In the genomic region with DNA sequence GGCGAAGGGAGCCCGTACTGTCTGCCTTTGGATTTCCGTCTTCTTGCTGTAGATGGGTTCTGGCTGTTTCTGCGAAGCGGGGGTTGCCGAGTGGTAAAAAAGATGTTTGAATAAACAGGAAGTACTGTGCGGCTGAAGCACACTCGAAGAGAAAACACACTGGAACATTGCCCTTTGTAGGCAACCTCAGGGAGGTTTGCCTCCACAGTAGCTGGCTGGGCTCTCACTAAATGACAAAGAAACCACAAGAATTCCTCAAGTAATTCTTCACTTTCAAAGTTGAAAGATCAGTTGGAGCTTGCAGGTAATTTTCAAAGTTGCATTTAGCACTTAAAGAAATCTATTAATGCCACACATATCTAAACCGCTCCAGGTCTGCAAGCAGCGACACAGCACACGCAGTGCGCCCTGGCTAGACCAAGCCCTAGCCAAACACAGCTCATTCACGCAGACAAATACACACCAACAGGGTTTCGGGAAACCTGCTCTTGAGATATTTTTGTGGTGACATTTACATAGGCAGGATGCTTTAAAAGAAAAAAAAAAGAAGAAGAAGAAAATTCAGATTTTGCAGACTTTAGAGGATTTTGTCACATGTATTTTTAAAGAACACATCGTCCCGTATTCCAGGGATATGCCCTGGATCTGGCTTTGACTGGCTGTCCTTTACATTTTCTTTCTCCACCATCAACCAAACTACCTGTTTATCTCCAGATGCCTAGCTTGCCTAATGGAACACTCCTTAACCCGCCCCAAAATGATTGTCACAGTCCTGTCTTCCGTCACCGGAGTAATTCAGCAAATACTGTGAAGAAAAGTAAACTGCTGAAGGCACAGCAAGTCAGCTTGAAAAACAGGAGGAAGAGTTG, we compare ENCODE assay signal across 8 cellular contexts.
DNase-seq lines count a peak whose midpoint lies in the region; ATAC-seq and TF ChIP-seq lines count a peak whose summit lies in the region.

No MANE protein-coding gene starts in this region.

- H3K9me3 Mint-ChIP-seq in dendritic cell treated with granulocyte-macrophage colony-stimulating factor and Interleukin-4, amounts not matched to agents 40 ng/mL and 50 ng/mL, for 4 days = no peaks in the 10 kb centered on the region

- H3K27ac Mint-ChIP-seq in dendritic cell treated with granulocyte-macrophage colony-stimulating factor and Interleukin-4, amounts not matched to agents 40 ng/mL and 50 ng/mL, for 4 days = peak overlapping the region; percentile 80

- peak overlapping the region; percentile 3 for H3K4me2 ChIP-seq in GM23248 (ENCODE audit: unreplicated experiment)

- H3K4me1 ChIP-seq in GM23248 (ENCODE audit: insufficient read depth) (0 out of 2 replicates have a peak, but pooled peaks cover 8% of the 10 kb centered on the region), right lobe of liver (peaks cover 0 to 60% (median 28%) of the 10 kb centered on the region in 4 donors)

- H3K9me3 ChIP-seq in GM23248 (ENCODE audit: low read depth) (no peaks in the 10 kb centered on the region), right lobe of liver (no peaks in the 10 kb centered on the region)

- TF ChIP-seq CTCF in right lobe of liver (IDR thresholded peaks at IDR 0.05) = no peak

- peak overlapping the region; percentile 76 for H3K4me3 Mint-ChIP-seq in dendritic cell treated with granulocyte-macrophage colony-stimulating factor and Interleukin-4, amounts not matched to agents 40 ng/mL and 50 ng/mL, for 4 days

- no peaks in the 10 kb centered on the region for H3K27me3 Mint-ChIP-seq in dendritic cell treated with granulocyte-macrophage colony-stimulating factor and Interleukin-4, amounts not matched to agents 40 ng/mL and 50 ng/mL, for 4 days

- 92 to 94% methylated on average over 19 of the region's 19 CpGs for WGBS in GM23248 (ENCODE audit: low coverage in 1 of 2, low lambda C conversion rate in 2 of 2, missing lambda C conversion rate in 2 of 2), 2 experiments
- WGBS in right lobe of liver (ENCODE audit: insufficient coverage, low coverage, low lambda C conversion rate, missing lambda C conversion rate) = 5% methylated on average over 19 of the region's 19 CpGs

- peak overlapping the region; percentile 37 for H3K9ac ChIP-seq in GM23248

- ATAC-seq in right lobe of liver = peak; percentile 64 to 80 (median 74)

- no peak overlapping the region for H2AFZ ChIP-seq in GM23248

- H3K4me3 ChIP-seq in GM23248 = 0 out of 2 replicates have a peak overlapping the region, but pooled peaks have one; percentile 8
- peak overlapping the region; percentile 36 to 57 (median 51) for H3K4me3 ChIP-seq in right lobe of liver

- DNase-seq in COLO668 (lab: John Stamatoyannopoulos, UW; ENCODE audit: unreplicated experiment) (peak; percentile 52), GM23248 (peak; percentile 41), NCI-H2029 (lab: John Stamatoyannopoulos, UW) (peak; percentile 60), right lobe of liver (peak; percentile 60 to 75 (median 73)), NCI-H1930 (lab: John Stamatoyannopoulos, UW) (no peak)
- DNase-seq in activated CD4-positive, alpha-beta T cell treated with anti-CD3 and anti-CD28 coated beads for 48 hours = peak; percentile 75
- peak; percentile 42 to 65 (median 55) for DNase-seq in stimulated activated CD4-positive, alpha-beta T cell treated with anti-CD3 and anti-CD28 coated beads, TNF-alpha, amount 100 ng/mL, for 24 hours (ENCODE audit: low read depth in 3 of 3)

- H3K4me1 Mint-ChIP-seq in dendritic cell treated with granulocyte-macrophage colony-stimulating factor and Interleukin-4, amounts not matched to agents 40 ng/mL and 50 ng/mL, for 4 days (ENCODE audit: low read depth) = peaks cover 34% of the 10 kb centered on the region

- H3K27me3 ChIP-seq in GM23248 (replicated peaks; ENCODE audit: insufficient read depth) (no peaks in the 10 kb centered on the region), right lobe of liver (no peaks in the 10 kb centered on the region)

- in situ Hi-C loops in GM23248 (cut with MboI) = no loop called here

- no peaks in the 10 kb centered on the region for H3K9me2 ChIP-seq in GM23248 (ENCODE audit: insufficient read depth)

- H3K27ac ChIP-seq in GM23248 (peak overlapping the region; percentile 34; the same call in 1 of the 2 replicates), right lobe of liver (peak overlapping the region; percentile 90 to 95 (median 95))

- H4K20me1 ChIP-seq in GM23248 (ENCODE audit: insufficient read depth) = no peaks in the 10 kb centered on the region

- no peaks in the 10 kb centered on the region for H3K36me3 Mint-ChIP-seq in dendritic cell treated with granulocyte-macrophage colony-stimulating factor and Interleukin-4, amounts not matched to agents 40 ng/mL and 50 ng/mL, for 4 days (ENCODE audit: low read depth)

- H3K36me3 ChIP-seq in GM23248 (ENCODE audit: low read depth) (no peaks in the 10 kb centered on the region), right lobe of liver (no peaks in the 10 kb centered on the region)

- TF ChIP-seq POLR2A in right lobe of liver (IDR thresholded peaks at IDR 0.05) = peak; percentile 82

- intact Hi-C loops in dendritic cell treated with granulocyte-macrophage colony-stimulating factor and Interleukin-4, amounts not matched to agents 40 ng/mL and 50 ng/mL, for 4 days (cut with micrococcal nuclease) = no loop called here
- intact Hi-C loops in right lobe of liver (cut with DNase I) = no loop called here

- no peaks in the 10 kb centered on the region for H3K79me2 ChIP-seq in GM23248 (ENCODE audit: insufficient read depth)

- no peaks in the 10 kb centered on the region for H3F3A ChIP-seq in GM23248 (ENCODE audit: insufficient read depth)

Comparison
In these comparisons a context has a peak if more than half of its experiments do, and no peak if none do; other contexts are left out.
1. DNase-seq: peak in COLO668 (single experiment), GM23248 (single experiment), NCI-H2029 (single experiment), activated CD4-positive, alpha-beta T cell treated with anti-CD3 and anti-CD28 coated beads for 48 hours (single experiment), right lobe of liver (3 of 3) and stimulated activated CD4-positive, alpha-beta T cell treated with anti-CD3 and anti-CD28 coated beads, TNF-alpha, amount 100 ng/mL, for 24 hours (3 of 3); none in NCI-H1930 (0 of 2).